In genomic region chr6:106913676-106914280, GRCh38 we compare ENCODE assay signal across 15 cellular contexts.
DNase-seq lines count a peak whose midpoint lies in the region; TF ChIP-seq lines count a peak whose summit lies in the region.
"Had no signal": no experiment of that assay in that cellular context is flagged by ENCODE, and none has a peak within 500 bp of the region (broad histone marks: within the 10 kb centered on the region; RNA-seq: fewer than 3 reads in every experiment).

No MANE protein-coding gene starts in this region.

- peak; percentile 47 for DNase-seq in GM10266 (ENCODE audit: extremely low spot score)
- DNase-seq in GM20000 (ENCODE audit: low spot score): peak; percentile 49
- peak; percentile 56 for DNase-seq in LoVo (ENCODE audit: low spot score)
- DNase-seq in kidney glomerular epithelial cell (lab: John Stamatoyannopoulos, UW): peak; percentile 13
- no peak for DNase-seq in hippocampal formation (lab: John Stamatoyannopoulos, UW)
- no peak for DNase-seq in NCI-H226
- DNase-seq in NK-92 (lab: John Stamatoyannopoulos, UW; ENCODE audit: unreplicated experiment): no peak
- no peak for DNase-seq in activated effector memory CD4-positive, alpha-beta T cell treated with anti-CD3 and anti-CD28 coated beads, Interleukin-2, amount 50 U/mL, for 16 hours
- DNase-seq: activated CD4-positive, alpha-beta T cell treated with anti-CD3 and anti-CD28 coated beads, Interleukin-2, amount 50 U/mL, for 1 hour; amygdala; CD8-positive, alpha-beta T cell; IMR-90; NCI-H446; stimulated activated CD4-positive, alpha-beta T cell treated with anti-CD3 and anti-CD28 coated beads, Interleukin-2, amount 100 ng/mL, for 48 hours; substantia nigra had no signal

- TF ChIP-seq CTCF in GM10266 (IDR thresholded peaks at IDR 0.05; ENCODE audit: control insufficient read depth, insufficient read depth, low read depth, missing control alignments) (no peak), GM20000 (IDR thresholded peaks at IDR 0.05; ENCODE audit: extremely low read depth, missing control alignments) (no peak)

Comparison
In these comparisons a context has a peak if more than half of its experiments do, and no peak if none do; other contexts are left out.
1. DNase-seq: peak in GM10266 (single experiment), GM20000 (single experiment), LoVo (single experiment) and kidney glomerular epithelial cell (single experiment); none in hippocampal formation (0 of 2), NCI-H226 (single experiment), NK-92 (single experiment) and activated effector memory CD4-positive, alpha-beta T cell treated with anti-CD3 and anti-CD28 coated beads, Interleukin-2, amount 50 U/mL, for 16 hours (single experiment).